In the genomic region with DNA sequence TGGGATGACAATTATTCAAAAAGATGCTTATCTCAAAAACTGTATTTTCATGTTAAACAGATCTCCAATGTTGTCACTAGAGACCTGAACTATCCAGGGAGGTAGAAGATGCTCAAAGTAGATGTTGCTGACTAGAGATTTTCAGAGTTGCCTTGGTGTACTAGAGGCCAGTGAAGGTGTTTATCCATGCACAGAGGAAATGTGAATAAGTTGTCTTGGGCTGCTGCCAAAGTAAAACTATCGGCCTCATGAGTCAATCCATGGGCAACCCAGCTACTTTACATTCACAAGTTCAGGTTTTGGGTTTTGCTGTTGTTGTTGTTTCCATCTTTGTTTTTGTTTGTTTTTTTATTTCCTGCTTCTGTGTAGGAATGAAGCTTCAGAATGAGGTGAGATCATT, we compare ENCODE assay signal across 11 cellular contexts.
DNase-seq lines count a peak whose midpoint lies in the region; ATAC-seq and TF ChIP-seq lines count a peak whose summit lies in the region.
"Had no signal": no experiment of that assay in that cellular context is flagged by ENCODE, and none has a peak within 500 bp of the region (broad histone marks: within the 10 kb centered on the region; RNA-seq: fewer than 3 reads in every experiment).

No MANE protein-coding gene starts in this region.

- intact Hi-C loops in heart right ventricle (cut with DNase I), result no loop called here
- intact Hi-C loops in adrenal gland (cut with DNase I), result no loop called here

- POLR2A ChIA-PET in AG04450 (lab: Yijun Ruan, JAX), result no interaction called here
- POLR2A ChIA-PET in HEK293 (lab: Yijun Ruan, JAX), result interaction anchor here (0.7 kb wide), 1 partner anchor 240 kb away, joined by 3 read pairs; no protein-coding TSS in a partner anchor

- DNase-seq in AG04450 (ENCODE audit: low read depth, low spot score), result peak; percentile 7
- no peak for DNase-seq in WERI-Rb-1
- peak; percentile 46 for DNase-seq in fibroblast of villous mesenchyme (ENCODE audit: low read depth)
- no peak for DNase-seq in AG20443 (ENCODE audit: low spot score)
- DNase-seq in heart right ventricle, result no peak
- DNase-seq in adrenal gland, result no peak
- no peak for DNase-seq in NCI-H774 (lab: John Stamatoyannopoulos, UW)
- DNase-seq: NCI-H187; stimulated activated CD4-positive, alpha-beta T cell treated with anti-CD3 and anti-CD28 coated beads, Interleukin-4, amount 100 ng/mL, for 1 hour had no signal

- TF ChIP-seq POLR2A in adrenal gland (IDR thresholded peaks at IDR 0.05), result no peak

- H3K9me3 ChIP-seq in AG04450 (ENCODE audit: control insufficient read depth, insufficient read depth, low read length) (no peaks in the 10 kb centered on the region), HEK293 (ENCODE audit: control insufficient read depth, insufficient read depth, low read depth, low read length) (no peaks in the 10 kb centered on the region), WERI-Rb-1 (ENCODE audit: severe bottlenecking) (no peaks in the 10 kb centered on the region), heart right ventricle (no peaks in the 10 kb centered on the region), adrenal gland (replicated peaks in 1 of 3) (no peaks in the 10 kb centered on the region)

- H3K27me3 ChIP-seq in AG04450 (ENCODE audit: control insufficient read depth, insufficient read depth, low read length), result no peaks in the 10 kb centered on the region
- H3K27me3 ChIP-seq in WERI-Rb-1 (ENCODE audit: insufficient read depth, low read depth, severe bottlenecking), result no peaks in the 10 kb centered on the region
- H3K27me3 ChIP-seq in heart right ventricle, result no peaks in the 10 kb centered on the region
- H3K27me3 ChIP-seq in adrenal gland, result no peaks in the 10 kb centered on the region

- H3K4me1 ChIP-seq in HEK293 (ENCODE audit: control insufficient read depth, insufficient read depth, low read length) (peaks cover 4% of the 10 kb centered on the region), heart right ventricle (peaks cover 0 to 17% (median 0%) of the 10 kb centered on the region in 9 donors), adrenal gland (replicated peaks in 1 of 2) (peaks cover 0 to 5% of the 10 kb centered on the region in 2 donors)

- H3K4me3 ChIP-seq in AG04450 (ENCODE audit: low read depth, low read length), result no peak overlapping the region
- H3K4me3 ChIP-seq in HEK293 (ENCODE audit: low read depth, low read length), result no peak overlapping the region
- no peak overlapping the region for H3K4me3 ChIP-seq in WERI-Rb-1 (ENCODE audit: low read depth, low read length)
- no peak overlapping the region for H3K4me3 ChIP-seq in fibroblast of villous mesenchyme (ENCODE audit: low read depth, low read length)
- H3K4me3 ChIP-seq in heart right ventricle, result no peak overlapping the region
- no peak overlapping the region for H3K4me3 ChIP-seq in adrenal gland
- H3K4me3 ChIP-seq: SK-N-MC had no signal

- CTCF ChIA-PET in AG04450 (lab: Charles Lee) (interaction anchor here (0.7 to 1.4 kb wide), 6 partner anchors 17 to 254 kb away, joined by 3 to 6 read pairs (median 3); no protein-coding TSS in a partner anchor), HEK293 (lab: Yijun Ruan, JAX) (interaction anchor here (0.9 to 4.7 kb wide), 7 partner anchors 9 to 65 kb away, joined by 3 to 20 read pairs (median 4); no protein-coding TSS in a partner anchor)

- no peak overlapping the region for H3K27ac ChIP-seq in AG04450 (ENCODE audit: low read depth, low read length)
- H3K27ac ChIP-seq in HEK293 (ENCODE audit: extremely low read depth, low read depth, low read length), result peak overlapping the region; percentile 81
- H3K27ac ChIP-seq in WERI-Rb-1, result peak overlapping the region; percentile 51
- H3K27ac ChIP-seq in heart right ventricle, result no peak overlapping the region
- no peak overlapping the region for H3K27ac ChIP-seq in adrenal gland
- H3K27ac ChIP-seq: SK-N-MC had no signal

- 26 to 41% methylated on average over 1 of the region's 1 CpG for WGBS in heart right ventricle, 2 donors
- 18 to 38% (median 24%) methylated on average over 1 of the region's 1 CpG for WGBS in adrenal gland, 4 donors

- no peak for TF ChIP-seq CTCF in AG04450 (IDR thresholded peaks at IDR 0.05; ENCODE audit: low read depth, low read length)
- no peak for TF ChIP-seq CTCF in HEK293 (tag by site-specific recombination; IDR thresholded peaks at IDR 0.05)
- no peak for TF ChIP-seq CTCF in WERI-Rb-1 (IDR thresholded peaks at IDR 0.05; ENCODE audit: low read depth, low read length)
- no peak for TF ChIP-seq CTCF in fibroblast of villous mesenchyme (IDR thresholded peaks at IDR 0.05; ENCODE audit: insufficient read depth, low read depth, low read length)
- TF ChIP-seq CTCF in heart right ventricle (IDR thresholded peaks at IDR 0.05), result no peak
- no peak for TF ChIP-seq CTCF in adrenal gland (IDR thresholded peaks at IDR 0.05)

- no peak for ATAC-seq in heart right ventricle

- H3K36me3 ChIP-seq in HEK293 (ENCODE audit: control insufficient read depth in 2 of 2, insufficient read depth in 1 of 2, low read length in 2 of 2) (no peaks in the 10 kb centered on the region), WERI-Rb-1 (no peaks in the 10 kb centered on the region), heart right ventricle (no peaks in the 10 kb centered on the region), adrenal gland (replicated peaks in 1 of 2) (no peaks in the 10 kb centered on the region)

TF ChIP-seq in HEK293, 187 proteins besides CTCF, POLR2A, EP300 and RAD21:
- peak; percentile 51; the same call in 1 of the 2 replicates for TF ChIP-seq ZNF394 (tag by site-specific recombination; IDR thresholded peaks at IDR 0.05; ENCODE audit: borderline replicate concordance)
- 0 out of 2 replicates have a peak, but pooled peaks have one; percentile 8 for TF ChIP-seq ZNF658 (tag by site-specific recombination; IDR thresholded peaks at IDR 0.05)
- TF ChIP-seq ZNF335 (tag by site-specific recombination; conservative IDR thresholded peaks at IDR 0.05), result peak; percentile 50
- TF ChIP-seq ZNF324 (tag by site-specific recombination; IDR thresholded peaks at IDR 0.05), result no peak
- 0 out of 2 replicates have a peak, but pooled peaks have one; percentile 30 for TF ChIP-seq ZNF2 (tag by site-specific recombination; IDR thresholded peaks at IDR 0.05)
- TF ChIP-seq, protein P1, sequence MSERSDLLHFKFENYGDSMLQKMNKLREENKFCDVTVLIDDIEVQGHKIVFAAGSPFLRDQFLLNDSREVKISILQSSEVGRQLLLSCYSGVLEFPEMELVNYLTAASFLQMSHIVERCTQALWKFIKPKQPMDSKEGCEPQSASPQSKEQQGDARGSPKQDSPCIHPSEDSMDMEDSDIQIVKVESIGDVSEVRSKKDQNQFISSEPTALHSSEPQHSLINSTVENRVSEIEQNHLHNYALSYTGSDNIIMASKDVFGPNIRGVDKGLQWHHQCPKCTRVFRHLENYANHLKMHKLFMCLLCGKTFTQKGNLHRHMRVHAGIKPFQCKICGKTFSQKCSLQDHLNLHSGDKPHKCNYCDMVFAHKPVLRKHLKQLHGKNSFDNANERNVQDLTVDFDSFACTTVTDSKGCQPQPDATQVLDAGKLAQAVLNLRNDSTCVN (tag by site-specific recombination; optimal IDR thresholded peaks at IDR 0.05), result no peak
- TF ChIP-seq ZXDB (tag by site-specific recombination; IDR thresholded peaks at IDR 0.05), result 0 out of 2 replicates have a peak, but pooled peaks have one; percentile 7

Comparison
In these comparisons a context has a peak if more than half of its experiments do, and no peak if none do; other contexts are left out.
1. DNase-seq: peak in AG04450 (single experiment) and fibroblast of villous mesenchyme (single experiment); none in WERI-Rb-1 (single experiment), AG20443 (single experiment), heart right ventricle (0 of 2), adrenal gland (0 of 7) and NCI-H774 (single experiment).
2. H3K27ac ChIP-seq: peak in HEK293 (single experiment) and WERI-Rb-1 (single experiment); none in AG04450 (single experiment), heart right ventricle (0 of 10) and adrenal gland (0 of 5).